Comparison of ENCODE assay signal across 8 cellular contexts in the genomic region with DNA sequence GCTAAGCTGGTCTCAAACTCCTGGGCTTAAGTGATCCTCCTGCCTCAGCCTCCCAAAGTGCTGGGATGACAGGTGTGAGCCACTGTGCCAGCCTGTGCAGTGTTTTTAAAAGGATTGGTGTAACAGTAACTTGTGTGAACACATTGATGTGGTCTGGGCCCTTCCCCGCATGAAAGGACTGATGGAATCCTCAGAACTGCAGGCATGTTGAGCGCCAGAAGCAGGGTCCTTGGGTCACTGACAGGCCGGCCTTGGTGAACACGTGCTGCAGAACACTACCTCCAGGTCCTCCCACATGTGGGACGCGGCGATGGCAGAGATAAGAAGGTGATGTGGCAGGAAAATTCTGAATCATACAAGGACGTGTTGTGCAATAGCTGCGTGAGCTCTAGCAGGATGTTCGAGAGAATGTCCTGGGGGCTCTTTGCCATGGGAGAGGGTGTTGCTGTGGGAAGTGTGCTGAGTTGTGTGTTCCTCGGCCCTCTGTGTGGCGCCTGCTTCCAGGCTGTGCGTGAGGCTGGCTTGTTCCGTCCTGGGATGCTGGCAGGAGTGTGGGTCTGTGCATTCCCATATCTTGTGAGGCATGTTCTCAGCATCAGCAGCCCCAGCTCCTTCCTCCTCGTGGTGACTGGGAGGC.
DNase-seq lines count a peak whose midpoint lies in the region.

No MANE protein-coding gene starts in this region.

- peaks cover 18% of the 10 kb centered on the region for H3K4me1 Mint-ChIP-seq in activated naive CD8-positive, alpha-beta T cell (ENCODE audit: low read depth)
- H3K4me1 Mint-ChIP-seq in CD4-positive, alpha-beta memory T cell = peaks cover 9 to 14% (median 12%) of the 10 kb centered on the region in 4 donors

- intact Hi-C loops in CD4-positive, alpha-beta memory T cell (cut with micrococcal nuclease) = no loop called here

- peak; percentile 43 to 45 (median 44) for DNase-seq in stimulated activated CD4-positive, alpha-beta T cell treated with anti-CD3 and anti-CD28 coated beads, Interleukin-12 subunit alpha, Interleukin-12 subunit beta, amount 100 ng/mL, for 48 hours (ENCODE audit: low read depth in 2 of 3, low spot score in 1 of 3)
- DNase-seq in stimulated activated CD4-positive, alpha-beta T cell treated with anti-CD3 and anti-CD28 coated beads, Interleukin-4, amount 100 ng/mL, for 1 hour = no peak
- DNase-seq in islet precursor cell (peak; percentile 63), nucleus accumbens (lab: John Stamatoyannopoulos, UW) (no peak), NCI-H2196 treated with DMSO at 0.1 percent for 48 hours (lab: John Stamatoyannopoulos, UW; ENCODE audit: unreplicated experiment) (no peak), NCI-H2081 (lab: John Stamatoyannopoulos, UW) (no peak)
- DNase-seq in CD4-positive, alpha-beta memory T cell = no peak

- no peaks in the 10 kb centered on the region for H3K27me3 Mint-ChIP-seq in activated naive CD8-positive, alpha-beta T cell
- no peaks in the 10 kb centered on the region for H3K27me3 Mint-ChIP-seq in CD4-positive, alpha-beta memory T cell

- peaks cover 5% of the 10 kb centered on the region for H3K36me3 ChIP-seq in CD4-positive, alpha-beta memory T cell (ENCODE audit: insufficient read depth, low read length)

- H3K9me3 Mint-ChIP-seq in activated naive CD8-positive, alpha-beta T cell (ENCODE audit: low read depth) = no peaks in the 10 kb centered on the region
- no peaks in the 10 kb centered on the region for H3K9me3 Mint-ChIP-seq in CD4-positive, alpha-beta memory T cell

- peak overlapping the region; percentile 70 for H3K27ac Mint-ChIP-seq in activated naive CD8-positive, alpha-beta T cell
- peak overlapping the region in 3 of 7 donors; percentile 63 to 85 (median 74) for H3K27ac Mint-ChIP-seq in CD4-positive, alpha-beta memory T cell

- H3K36me3 Mint-ChIP-seq in activated naive CD8-positive, alpha-beta T cell = peaks cover 4% of the 10 kb centered on the region
- H3K36me3 Mint-ChIP-seq in CD4-positive, alpha-beta memory T cell = peaks cover 13 to 17% of the 10 kb centered on the region in 2 donors

- peak overlapping the region; percentile 47 for H3K4me3 Mint-ChIP-seq in activated naive CD8-positive, alpha-beta T cell
- no peak overlapping the region for H3K4me3 Mint-ChIP-seq in CD4-positive, alpha-beta memory T cell

- H3K27ac ChIP-seq in CD4-positive, alpha-beta memory T cell (ENCODE audit: low read depth, low read length) = no peak overlapping the region

- POLR2A ChIA-PET in CD4-positive, alpha-beta memory T cell (lab: Charles Lee; ENCODE audit: partially characterized antibody) = no interaction called here

- H3K9me3 ChIP-seq in CD4-positive, alpha-beta memory T cell (ENCODE audit: control insufficient read depth in 1 of 2, low read length in 2 of 2) = no peaks in the 10 kb centered on the region

- peaks cover 17% of the 10 kb centered on the region for H3K4me1 ChIP-seq in CD4-positive, alpha-beta memory T cell (ENCODE audit: insufficient read depth, low read length)

- CTCF ChIA-PET in CD4-positive, alpha-beta memory T cell (lab: Charles Lee; ENCODE audit: partially characterized antibody) = interaction anchor here (1.4 kb wide), 1 partner anchor 16 kb away, joined by 3 read pairs; no protein-coding TSS in a partner anchor

- no peaks in the 10 kb centered on the region for H3K27me3 ChIP-seq in CD4-positive, alpha-beta memory T cell (ENCODE audit: insufficient read depth, low read length)

- no peak overlapping the region for H3K4me3 ChIP-seq in CD4-positive, alpha-beta memory T cell (ENCODE audit: low read length in 2 of 2)

Comparison
In these comparisons a context has a peak if more than half of its experiments do, and no peak if none do; other contexts are left out.
1. DNase-seq: peak in stimulated activated CD4-positive, alpha-beta T cell treated with anti-CD3 and anti-CD28 coated beads, Interleukin-12 subunit alpha, Interleukin-12 subunit beta, amount 100 ng/mL, for 48 hours (3 of 3) and islet precursor cell (single experiment); none in stimulated activated CD4-positive, alpha-beta T cell treated with anti-CD3 and anti-CD28 coated beads, Interleukin-4, amount 100 ng/mL, for 1 hour (single experiment), nucleus accumbens (0 of 56), NCI-H2196 treated with DMSO at 0.1 percent for 48 hours (single experiment), CD4-positive, alpha-beta memory T cell (0 of 5) and NCI-H2081 (0 of 2).